In the genomic region with DNA sequence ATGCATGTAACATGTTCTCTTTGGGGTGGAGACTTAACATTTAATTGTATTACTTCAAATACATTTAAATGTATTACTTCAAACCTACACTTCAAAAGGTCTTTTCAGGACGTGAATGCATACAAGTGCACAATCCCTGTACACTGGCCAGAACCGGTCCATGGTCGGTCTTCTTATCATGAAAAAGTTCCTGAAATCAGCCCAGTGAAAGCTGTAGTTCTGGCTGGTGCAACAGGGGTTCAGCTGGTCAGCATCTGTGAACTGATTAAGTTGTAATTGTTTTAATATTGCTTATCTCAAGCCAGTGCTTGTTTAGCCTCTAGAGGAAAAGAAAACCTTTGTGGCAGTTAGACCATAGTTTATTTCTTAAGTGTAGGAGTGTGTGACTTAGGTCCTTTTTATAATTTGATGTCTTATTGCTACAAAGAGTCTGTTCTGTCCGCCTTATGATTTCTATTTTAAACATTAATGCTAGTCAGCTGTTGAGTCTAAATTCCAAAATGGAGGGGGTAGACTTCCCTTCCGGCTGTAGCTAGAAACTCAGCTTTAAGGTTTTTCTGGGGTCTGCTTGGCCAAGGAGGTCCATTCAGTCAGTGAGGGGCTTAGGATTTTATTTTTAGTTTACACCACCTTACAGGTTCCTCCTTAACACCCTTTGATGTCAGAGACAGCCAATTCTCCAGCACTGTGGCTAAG, we compare ENCODE assay signal across 9 cellular contexts. TPM values are rescaled to one million over a fixed set of nuclear protein-coding genes. Genes with fewer than 3 reads are reported as not detected.
DNase-seq lines count a peak whose midpoint lies in the region; ATAC-seq and TF ChIP-seq lines count a peak whose summit lies in the region.
"Had no signal": no experiment of that assay in that cellular context is flagged by ENCODE, and none has a peak within 500 bp of the region (broad histone marks: within the 10 kb centered on the region; RNA-seq: fewer than 3 reads in every experiment).

No MANE protein-coding gene starts in this region.

- H3K4me1 ChIP-seq in right atrium auricular region, result peaks cover 0 to 20% of the 10 kb centered on the region in 2 donors

- DNase-seq in WERI-Rb-1, result no peak
- DNase-seq in right atrium auricular region (ENCODE audit: low spot score), result no peak
- DNase-seq in GM03348 (ENCODE audit: low spot score), result no peak
- no peak for DNase-seq in ecto neural progenitor cell (ENCODE audit: low spot score)
- DNase-seq in NCI-H1436 treated with DMSO at 0.1 percent for 48 hours (lab: John Stamatoyannopoulos, UW), result no peak
- DNase-seq in COLO829 (ENCODE audit: low spot score), result no peak
- DNase-seq: activated CD8-positive, alpha-beta memory T cell treated with anti-CD3 and anti-CD28 coated beads, Interleukin-2, amount 50 U/mL, for 4 hours had no signal

- H3K27ac ChIP-seq in WERI-Rb-1 (no peak overlapping the region), right atrium auricular region (peak overlapping the region; percentile 87 to 89), skin epidermis (peak overlapping the region in 19 of 21 experiments; percentile 53 to 96 (median 86))

- H3K4me3 ChIP-seq in WERI-Rb-1 (ENCODE audit: low read depth, low read length) (peak overlapping the region; percentile 90), right atrium auricular region (peak overlapping the region; percentile 77 to 83), skin epidermis (peak overlapping the region in 6 of 7 experiments; percentile 51 to 77 (median 69))

- H3K36me3 ChIP-seq in WERI-Rb-1, result no peaks in the 10 kb centered on the region
- H3K36me3 ChIP-seq in right atrium auricular region, result no peaks in the 10 kb centered on the region

- peak; percentile 7 for ATAC-seq in GM21717 (IDR thresholded peaks at IDR 0.05; ENCODE audit: unreplicated experiment)

- TF ChIP-seq CTCF in WERI-Rb-1 (IDR thresholded peaks at IDR 0.05; ENCODE audit: low read depth, low read length) (no peak), right atrium auricular region (IDR thresholded peaks at IDR 0.05) (no peak)

- H3K9me3 ChIP-seq in WERI-Rb-1 (ENCODE audit: severe bottlenecking), result no peaks in the 10 kb centered on the region
- no peaks in the 10 kb centered on the region for H3K9me3 ChIP-seq in right atrium auricular region

- H3K27me3 ChIP-seq in WERI-Rb-1 (ENCODE audit: insufficient read depth, low read depth, severe bottlenecking), result no peaks in the 10 kb centered on the region
- H3K27me3 ChIP-seq in right atrium auricular region, result no peaks in the 10 kb centered on the region

RNA-seq across cellular contexts. Expression of a gene that starts 0.8 kb away (rescaled TPM):
- total RNA-seq in right atrium auricular region, result 100 to 1,000 TPM; 100 to 238 TPM
